ENCODE assay signal across 1 cellular context in the genomic region with DNA sequence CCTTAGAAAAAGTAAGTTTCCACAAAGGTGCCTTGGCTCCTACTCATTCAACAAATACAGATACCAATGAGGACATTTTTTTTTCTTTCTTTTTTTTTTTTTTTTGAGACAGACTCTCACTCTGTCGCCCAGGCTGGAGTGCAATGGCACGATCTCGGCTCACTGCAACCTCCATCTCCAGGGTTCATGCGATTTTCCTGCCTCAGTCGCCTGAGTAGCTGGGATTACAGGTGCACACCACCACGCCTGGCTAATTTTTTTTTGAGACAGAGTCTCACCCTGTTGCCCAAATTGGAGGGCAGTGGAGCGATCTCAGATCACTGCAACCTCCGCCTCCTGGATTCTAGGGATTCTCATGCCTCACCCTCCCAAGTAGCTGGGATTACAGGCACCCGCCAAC. TPM values are rescaled to one million over a fixed set of nuclear protein-coding genes. Genes with fewer than 3 reads are reported as not detected.
"Had no signal": no experiment of that assay in that cellular context is flagged by ENCODE, and none has a peak within 500 bp of the region (broad histone marks: within the 10 kb centered on the region; RNA-seq: fewer than 3 reads in every experiment).

No MANE protein-coding gene starts in this region.

RNA-seq across cellular contexts. Expression of gene ANKRD61, which starts 20.0 kb away (rescaled TPM):
- total RNA-seq: HT-29 had no signal
